Comparison of ENCODE assay signal across 11 cellular contexts in the genomic region with DNA sequence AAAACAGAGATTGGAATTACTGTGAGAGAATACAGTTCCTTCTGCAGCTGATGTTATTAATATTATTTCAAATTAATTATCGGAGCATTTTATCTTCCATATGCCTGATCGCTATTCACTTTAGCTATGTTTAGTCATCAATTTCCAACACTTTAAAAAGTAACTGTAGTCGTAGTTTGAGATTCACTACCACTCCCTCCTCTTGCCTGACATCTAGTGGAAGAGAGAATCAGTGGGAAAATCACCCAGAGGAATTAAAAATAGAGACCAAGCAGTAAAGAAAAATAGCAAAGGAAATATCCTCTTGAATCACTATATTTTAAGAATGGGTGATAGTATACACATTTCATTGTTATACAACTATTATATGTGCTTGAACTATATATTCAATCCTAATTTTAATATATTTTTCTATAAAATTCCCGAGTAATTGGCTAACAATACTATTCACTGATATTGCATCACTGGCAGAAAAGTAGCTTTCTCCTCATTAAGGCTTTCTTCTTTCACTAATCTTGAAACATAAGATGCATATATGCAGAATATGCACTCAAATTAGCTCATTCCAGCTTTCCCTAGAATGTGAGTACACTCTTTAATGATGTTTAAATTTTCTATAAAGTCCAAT.
A peak's percentile ranks its signal among the peaks of the same experiment; 100 is the strongest.
DNase-seq lines count a peak whose midpoint lies in the region; FAIRE-seq and TF ChIP-seq lines count a peak whose summit lies in the region.
"Had no signal": no experiment of that assay in that cellular context is flagged by ENCODE, and none has a peak within 500 bp of the region (broad histone marks: within the 10 kb centered on the region; RNA-seq: fewer than 3 reads in every experiment).

No MANE protein-coding gene starts in this region.

- H3K27ac ChIP-seq in astrocyte (ENCODE audit: low read depth, low read length) (no peak overlapping the region), osteoblast (ENCODE audit: low read depth, low read length) (no peak overlapping the region)

- no peaks in the 10 kb centered on the region for H4K20me1 ChIP-seq in astrocyte (ENCODE audit: insufficient read depth, low read length)
- H4K20me1 ChIP-seq in osteoblast (ENCODE audit: insufficient read depth, low read length) = no peaks in the 10 kb centered on the region

- H2AFZ ChIP-seq in astrocyte (ENCODE audit: low read depth, low read length) (no peak overlapping the region), osteoblast (ENCODE audit: low read length) (no peak overlapping the region)

- no peaks in the 10 kb centered on the region for H3K9me3 Mint-ChIP-seq in astrocyte (ENCODE audit: unreplicated experiment)

- H3K27me3 ChIP-seq in astrocyte (ENCODE audit: insufficient read depth, low read length) (no peaks in the 10 kb centered on the region), osteoblast (ENCODE audit: insufficient read depth, low read length) (no peaks in the 10 kb centered on the region)

- H3K4me1 ChIP-seq in astrocyte (ENCODE audit: insufficient read depth, low read length) = no peaks in the 10 kb centered on the region
- no peaks in the 10 kb centered on the region for H3K4me1 ChIP-seq in osteoblast (ENCODE audit: insufficient read depth, low read length)

- no peaks in the 10 kb centered on the region for H3K36me3 Mint-ChIP-seq in astrocyte (ENCODE audit: low read depth, unreplicated experiment)
- H3K36me3 Mint-ChIP-seq: naive B cell had no signal

- no peak overlapping the region for H3K4me3 ChIP-seq in NB4 (ENCODE audit: low read depth, low read length)
- H3K4me3 ChIP-seq in astrocyte (ENCODE audit: insufficient read depth, low read depth, low read length) = no peak overlapping the region
- no peak overlapping the region for H3K4me3 ChIP-seq in osteoblast (ENCODE audit: insufficient read depth, low read length)

- H3K4me2 ChIP-seq in astrocyte (ENCODE audit: low read length) = no peak overlapping the region
- no peak overlapping the region for H3K4me2 ChIP-seq in osteoblast (ENCODE audit: insufficient read depth, low read length)

- no peak for TF ChIP-seq POLR2A in NB4 (IDR thresholded peaks at IDR 0.05; ENCODE audit: extremely low read depth, insufficient read length)

- H3K9me3 ChIP-seq in astrocyte (ENCODE audit: insufficient read depth, low read depth, low read length) (no peaks in the 10 kb centered on the region), osteoblast (ENCODE audit: low read depth, low read length) (no peaks in the 10 kb centered on the region)

- no peaks in the 10 kb centered on the region for H3K27me3 Mint-ChIP-seq in astrocyte (ENCODE audit: low read depth, unreplicated experiment)
- H3K27me3 Mint-ChIP-seq: naive B cell had no signal

- H3K36me3 ChIP-seq in astrocyte (ENCODE audit: insufficient read depth, low read length) (no peaks in the 10 kb centered on the region), osteoblast (ENCODE audit: insufficient read depth, low read length) (no peaks in the 10 kb centered on the region)

- no peak for FAIRE-seq in astrocyte (lab: Jason Lieb, UNC)

- no peaks in the 10 kb centered on the region for H3K79me2 ChIP-seq in astrocyte (ENCODE audit: insufficient read depth, low read length)
- no peaks in the 10 kb centered on the region for H3K79me2 ChIP-seq in osteoblast (ENCODE audit: insufficient read depth, low read length)

- no peaks in the 10 kb centered on the region for H3K4me1 Mint-ChIP-seq in astrocyte (ENCODE audit: low read depth, unreplicated experiment)
- H3K4me1 Mint-ChIP-seq: naive B cell had no signal

- no peak overlapping the region for H3K27ac Mint-ChIP-seq in astrocyte (ENCODE audit: unreplicated experiment)
- H3K27ac Mint-ChIP-seq: naive B cell had no signal

- TF ChIP-seq CTCF in NB4 (IDR thresholded peaks at IDR 0.05; ENCODE audit: low read depth, low read length) (peak; percentile 58), astrocyte (IDR thresholded peaks at IDR 0.05; ENCODE audit: insufficient read depth, low read depth, low read length) (peak; percentile 34), osteoblast (IDR thresholded peaks at IDR 0.05; ENCODE audit: extremely low read depth, low read depth, low read length) (no peak)

- DNase-seq in DMS 273 (lab: John Stamatoyannopoulos, UW; ENCODE audit: unreplicated experiment) = peak; percentile 27
- no peak for DNase-seq in DMS 273 treated with DMSO at 0.1 percent for 48 hours (lab: John Stamatoyannopoulos, UW)
- peak; percentile 35 for DNase-seq in NB4 (ENCODE audit: low read depth)
- DNase-seq in astrocyte (ENCODE audit: low read depth) = no peak
- peak; percentile 0 for DNase-seq in myocyte (ENCODE audit: low read depth)
- no peak for DNase-seq in iPS-NIHi7 (ENCODE audit: extremely low spot score)
- no peak for DNase-seq in NCI-H187 treated with DMSO at 0.1 percent for 48 hours (lab: John Stamatoyannopoulos, UW)
- no peak for DNase-seq in osteoblast (ENCODE audit: insufficient read length, low spot score, missing footprints)
- DNase-seq: activated CD4-positive, alpha-beta T cell treated with anti-CD3 and anti-CD28 coated beads, Interleukin-2, amount 50 U/mL, for 48 hours; effector memory CD4-positive, alpha-beta T cell; naive B cell had no signal

- H3K4me3 Mint-ChIP-seq in astrocyte (ENCODE audit: unreplicated experiment) = no peak overlapping the region
- H3K4me3 Mint-ChIP-seq: naive B cell had no signal

- no peak overlapping the region for H3K9ac ChIP-seq in astrocyte (ENCODE audit: low read length)

Comparison
In these comparisons a context has a peak if more than half of its experiments do, and no peak if none do; other contexts are left out.
1. DNase-seq: peak in DMS 273 (single experiment), NB4 (single experiment) and myocyte (single experiment); none in DMS 273 treated with DMSO at 0.1 percent for 48 hours (single experiment), astrocyte (single experiment), iPS-NIHi7 (single experiment), NCI-H187 treated with DMSO at 0.1 percent for 48 hours (single experiment) and osteoblast (single experiment).